17 cellular contexts compared by ENCODE assay signal in the genomic region with DNA sequence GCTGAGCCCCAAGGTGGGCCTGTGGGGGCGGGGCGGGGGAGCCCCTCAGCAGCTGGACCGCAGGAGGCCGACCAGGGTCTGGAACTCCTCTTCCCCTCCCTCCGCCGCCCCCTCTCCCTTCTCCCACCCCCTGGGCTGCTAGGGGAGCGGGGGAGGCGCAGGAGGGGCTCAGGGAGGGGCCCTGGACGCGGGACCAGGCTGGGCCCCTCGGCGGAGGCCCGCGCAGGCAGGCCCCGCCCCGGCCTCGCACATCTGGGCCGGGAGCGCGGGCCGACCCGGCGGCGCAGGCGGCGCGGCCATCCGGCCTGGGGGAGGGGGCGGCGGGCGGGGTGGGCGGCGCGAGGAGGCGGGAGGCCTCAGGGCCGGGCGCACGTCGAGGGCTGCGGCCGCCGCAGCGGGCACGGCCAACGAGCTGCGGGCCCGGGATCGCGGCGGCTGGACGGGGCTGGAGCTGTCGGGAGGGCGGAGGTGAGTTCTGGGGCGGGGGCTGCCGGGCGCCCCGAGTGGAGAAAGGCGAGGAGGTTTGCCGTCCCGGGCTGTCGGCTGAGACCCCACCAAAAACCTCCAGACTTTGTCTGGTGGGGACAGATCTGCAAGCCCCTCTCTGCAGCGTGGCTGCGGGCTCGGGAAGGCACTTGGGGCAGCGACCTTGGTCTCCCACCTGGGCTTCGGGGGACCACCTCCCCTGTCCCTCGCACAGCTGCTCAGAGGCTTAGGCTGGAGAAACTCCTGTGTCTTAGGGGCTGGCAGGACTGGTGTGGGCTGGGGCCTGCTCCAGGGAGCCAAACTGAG. TPM values are rescaled to one million over a fixed set of nuclear protein-coding genes. Genes with fewer than 3 reads are reported as not detected.
A peak's percentile ranks its signal among the peaks of the same experiment; 100 is the strongest.
DNase-seq lines count a peak whose midpoint lies in the region; ATAC-seq and TF ChIP-seq lines count a peak whose summit lies in the region.
"Had no signal": no experiment of that assay in that cellular context is flagged by ENCODE, and none has a peak within 500 bp of the region (broad histone marks: within the 10 kb centered on the region; RNA-seq: fewer than 3 reads in every experiment).

TSS of gene HSPA12B (plus strand) at position 359 of the 792 bp plus-strand sequence. CDS start 5,990 bp downstream, outside the sequence.

- H3K4me3 ChIP-seq in transverse colon = peak within 1 kb of the TSS in 2 of 4 donors; percentile 6 to 34
- H3K4me3 ChIP-seq in SJCRH30 = no peak within 1 kb of the TSS
- H3K4me3 ChIP-seq: A549 had no signal

- H3K4me1 Mint-ChIP-seq in mesothelial cell of epicardium = peaks cover 26% of the 10 kb centered on the region
- H3K4me1 Mint-ChIP-seq in activated CD4-positive, alpha-beta T cell treated with anti-CD3 and anti-CD28 coated beads, Interleukin-2, amount 10 ng/mL, durations not matched to agents 24 days and 14 days = peaks cover 4% of the 10 kb centered on the region
- H3K4me1 Mint-ChIP-seq: activated CD4-positive, alpha-beta T cell treated with anti-CD3 and anti-CD28 coated beads for 36 hours; IgD-negative memory B cell had no signal

- H3K27ac Mint-ChIP-seq in mesothelial cell of epicardium = peak within 1 kb of the TSS; percentile 21
- H3K27ac Mint-ChIP-seq in activated CD4-positive, alpha-beta T cell treated with anti-CD3 and anti-CD28 coated beads, Interleukin-2, amount 10 ng/mL, durations not matched to agents 24 days and 14 days = no peak within 1 kb of the TSS
- H3K27ac Mint-ChIP-seq: activated CD4-positive, alpha-beta T cell treated with anti-CD3 and anti-CD28 coated beads for 36 hours; activated naive CD4-positive, alpha-beta T cell treated with anti-CD3 and anti-CD28 coated beads, Interleukin-2, amount 50 U/mL, for 72 hours; IgD-negative memory B cell had no signal

- H3K4me1 ChIP-seq in transverse colon = peaks cover 0 to 13% (median 8%) of the 10 kb centered on the region in 4 donors
- H3K4me1 ChIP-seq in SJCRH30 = peaks cover 4% of the 10 kb centered on the region; the same call in 1 of the 2 replicates

- intact Hi-C loops in transverse colon (cut with DNase I; ENCODE audit: low total_unique reads) = no loop called here
- intact Hi-C loops in activated CD4-positive, alpha-beta T cell treated with anti-CD3 and anti-CD28 coated beads, Interleukin-2, amount 10 ng/mL, durations not matched to agents 24 days and 14 days (cut with micrococcal nuclease) = no loop called here

- no peaks in the 10 kb centered on the region for H3K36me3 ChIP-seq in transverse colon
- no peaks in the 10 kb centered on the region for H3K36me3 ChIP-seq in SJCRH30

- H3K36me3 Mint-ChIP-seq in mesothelial cell of epicardium = no peaks in the 10 kb centered on the region
- H3K36me3 Mint-ChIP-seq in activated CD4-positive, alpha-beta T cell treated with anti-CD3 and anti-CD28 coated beads, Interleukin-2, amount 10 ng/mL, durations not matched to agents 24 days and 14 days (ENCODE audit: low read depth) = no peaks in the 10 kb centered on the region
- H3K36me3 Mint-ChIP-seq: activated naive CD4-positive, alpha-beta T cell treated with anti-CD3 and anti-CD28 coated beads, Interleukin-2, amount 50 U/mL, for 72 hours; IgD-negative memory B cell had no signal

- TF ChIP-seq EP300 in transverse colon (IDR thresholded peaks at IDR 0.05; ENCODE audit: low read depth) = no peak

- no peaks in the 10 kb centered on the region for H3K9me3 ChIP-seq in transverse colon
- no peaks in the 10 kb centered on the region for H3K9me3 ChIP-seq in SJCRH30 (replicated peaks)
- H3K9me3 ChIP-seq: A549 had no signal

- 22% methylated on average over 34 of the region's 67 CpGs; no CpG with 5 or more reads in 1 of the 2 donors for WGBS in transverse colon (ENCODE audit: low coverage in 1 of 2), 2 donors

- peak within 1 kb of the TSS; percentile 63 for H3K4me3 Mint-ChIP-seq in mesothelial cell of epicardium
- no peak within 1 kb of the TSS for H3K4me3 Mint-ChIP-seq in activated CD4-positive, alpha-beta T cell treated with anti-CD3 and anti-CD28 coated beads, Interleukin-2, amount 10 ng/mL, durations not matched to agents 24 days and 14 days
- H3K4me3 Mint-ChIP-seq: activated CD4-positive, alpha-beta T cell treated with anti-CD3 and anti-CD28 coated beads for 36 hours; IgD-negative memory B cell had no signal

- H3K27me3 ChIP-seq in transverse colon (peaks cover 27% of the 10 kb centered on the region), SJCRH30 (no peaks in the 10 kb centered on the region)

- no peaks in the 10 kb centered on the region for H3K9me3 Mint-ChIP-seq in mesothelial cell of epicardium
- no peaks in the 10 kb centered on the region for H3K9me3 Mint-ChIP-seq in activated CD4-positive, alpha-beta T cell treated with anti-CD3 and anti-CD28 coated beads, Interleukin-2, amount 10 ng/mL, durations not matched to agents 24 days and 14 days
- H3K9me3 Mint-ChIP-seq: activated naive CD4-positive, alpha-beta T cell treated with anti-CD3 and anti-CD28 coated beads, Interleukin-2, amount 50 U/mL, for 72 hours; IgD-negative memory B cell had no signal

- ATAC-seq in GM19351 (IDR thresholded peaks at IDR 0.05; ENCODE audit: unreplicated experiment) = no peak
- ATAC-seq: A549; activated CD4-positive, alpha-beta T cell treated with anti-CD3 and anti-CD28 coated beads for 36 hours had no signal

- peaks cover 38% of the 10 kb centered on the region for H3K27me3 Mint-ChIP-seq in mesothelial cell of epicardium (ENCODE audit: low read depth)
- peaks cover 46% of the 10 kb centered on the region for H3K27me3 Mint-ChIP-seq in activated CD4-positive, alpha-beta T cell treated with anti-CD3 and anti-CD28 coated beads, Interleukin-2, amount 10 ng/mL, durations not matched to agents 24 days and 14 days

- in situ Hi-C loops in transverse colon (cut with MboI; ENCODE audit: low pct_ligation_motif_present in 1 of 4, low pct_unique_long_range_greater_than_20kb in 1 of 4, low sequenced_read_pairs in 3 of 4) = no loop called here

- no peak for TF ChIP-seq POLR2A in transverse colon (IDR thresholded peaks at IDR 0.05)

- TF ChIP-seq CTCF in mesothelial cell of epicardium (IDR thresholded peaks at IDR 0.05; ENCODE audit: unreplicated experiment) (no peak), transverse colon (IDR thresholded peaks at IDR 0.05) (no peak)

- DNase-seq in NCI-H2227 (lab: John Stamatoyannopoulos, UW; ENCODE audit: unreplicated experiment) (peak; percentile 57), NCI-H2227 treated with DMSO at 0.1 percent for 48 hours (lab: John Stamatoyannopoulos, UW) (no peak), glomerular endothelial cell (ENCODE audit: extremely low read depth, low read depth, low spot score) (no peak), mesothelial cell of epicardium (ENCODE audit: low spot score in 2 of 2, unreplicated experiment in 2 of 2) (no peak), transverse colon (no peak), SJCRH30 (no peak)
- no peak for DNase-seq in activated CD4-positive, alpha-beta T cell treated with anti-CD3 and anti-CD28 coated beads, Interleukin-2, amount 10 ng/mL, durations not matched to agents 24 days and 14 days
- DNase-seq: activated CD4-positive, alpha-beta T cell treated with anti-CD3 and anti-CD28 coated beads for 36 hours; NCI-H2029; stimulated activated CD4-positive, alpha-beta T cell treated with anti-CD3 and anti-CD28 coated beads, Interleukin-1b, Interleukin-23, amount 100 ng/mL, for 48 hours had no signal

- H3K27ac ChIP-seq in transverse colon (peak within 1 kb of the TSS; percentile 11 to 53 (median 28)), SJCRH30 (no peak within 1 kb of the TSS)
- H3K27ac ChIP-seq: A549 had no signal

RNA-seq across cellular contexts. Expression of gene HSPA12B, which starts in this region (rescaled TPM):
- 25.5 and 26.3 TPM in 2 replicates for total RNA-seq in glomerular endothelial cell
- total RNA-seq in mesothelial cell of epicardium = 11.5 to 13.0 TPM (median 12.0 TPM) in 3 replicates
- total RNA-seq in transverse colon = 1 to 10 TPM in 3 of 4 donors, under 1 TPM in 1; 0.75 to 4.1 (median 2.7) TPM
- not detected in 2 replicates for total RNA-seq in SJCRH30 (2014; rRNA removed; shearing (Covaris generic))
- not detected in 2 replicates for total RNA-seq in activated CD4-positive, alpha-beta T cell treated with anti-CD3 and anti-CD28 coated beads, Interleukin-2, amount 10 ng/mL, durations not matched to agents 24 days and 14 days
- total RNA-seq: activated CD4-positive, alpha-beta T cell treated with anti-CD3 and anti-CD28 coated beads for 36 hours; activated naive CD4-positive, alpha-beta T cell treated with anti-CD3 and anti-CD28 coated beads, Interleukin-2, amount 50 U/mL, for 72 hours; epithelial cell of proximal tubule; myocyte; RPMI7951 had no signal
